Comparison of ENCODE assay signal across 1 cellular context in genomic region chr11:65047581-65048422, GRCh38.
TF ChIP-seq lines count a peak whose summit lies in the region.

No MANE protein-coding gene starts in this region.

TF ChIP-seq in H1, 55 proteins besides CTCF, POLR2A, EP300 and RAD21:
- TF ChIP-seq EZH2 (IDR thresholded peaks at IDR 0.05; ENCODE audit: low read depth, low read length, severe bottlenecking) (no peak), EGR1 (IDR thresholded peaks at IDR 0.05; ENCODE audit: borderline replicate concordance, low read depth, low read length) (no peak), NRF1 (IDR thresholded peaks at IDR 0.05; ENCODE audit: low read depth, low read length) (no peak), KDM4A (IDR thresholded peaks at IDR 0.05; ENCODE audit: low read depth, low read length, severe bottlenecking) (peak; percentile 35), KDM5A (IDR thresholded peaks at IDR 0.05; ENCODE audit: low read length) (no peak), MAX (IDR thresholded peaks at IDR 0.05) (0 out of 2 replicates have a peak, but pooled peaks have one; percentile 5), SIN3A (conservative IDR thresholded peaks at IDR 0.05 in 1 of 2, IDR thresholded peaks at IDR 0.05 in 1 of 2; ENCODE audit: low read depth in 1 of 2, low read length in 2 of 2) (0 out of 4 replicates have a peak, but pooled peaks of 1 of the 2 experiments have one; percentile 22), E2F6 (IDR thresholded peaks at IDR 0.05) (peak; percentile 54)
